18 cellular contexts compared by ENCODE assay signal in the genomic region with DNA sequence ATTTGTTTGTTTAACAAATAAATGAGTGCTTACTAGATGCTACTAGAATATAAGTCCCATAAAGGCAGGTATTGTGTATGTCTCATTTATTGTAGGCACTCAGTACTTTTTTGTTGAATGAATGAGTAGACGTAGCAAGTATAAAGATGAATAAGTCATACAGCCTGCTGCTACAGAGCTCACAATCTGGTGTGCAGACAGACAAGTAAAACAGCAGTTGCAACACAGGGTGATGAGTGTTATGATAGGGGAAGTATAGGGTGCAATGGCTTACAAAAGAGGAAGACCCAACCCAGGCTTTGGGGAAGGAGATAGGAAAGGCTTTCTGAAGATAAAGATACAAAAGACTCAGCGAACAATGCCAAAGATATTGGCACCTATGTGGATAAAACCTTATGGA. TPM values are rescaled to one million over a fixed set of nuclear protein-coding genes. Genes with fewer than 3 reads are reported as not detected.
DNase-seq lines count a peak whose midpoint lies in the region; ATAC-seq and TF ChIP-seq lines count a peak whose summit lies in the region.
"Had no signal": no experiment of that assay in that cellular context is flagged by ENCODE, and none has a peak within 500 bp of the region (broad histone marks: within the 10 kb centered on the region; RNA-seq: fewer than 3 reads in every experiment).

No MANE protein-coding gene starts in this region.

- DNase-seq in HL-60 (ENCODE audit: low read depth in 1 of 2, low spot score in 1 of 2) (peak; percentile 75 to 93), OCI-M1 (lab: John Stamatoyannopoulos, UW) (peak; percentile 90), epithelial cell of esophagus (ENCODE audit: low read depth) (peak; percentile 84), psoas muscle (no peak), NCI-H510A treated with DMSO at 0.1 percent for 48 hours (lab: John Stamatoyannopoulos, UW) (no peak), testis (no peak)
- DNase-seq in stimulated activated naive CD4-positive, alpha-beta T cell (lab: John Stamatoyannopoulos, UW): no peak
- DNase-seq: activated CD8-positive, alpha-beta T cell treated with anti-CD3 and anti-CD28 coated beads, Interleukin-2, amount 10 ng/mL, durations not matched to agents 7 days and 5 days; activated naive CD8-positive, alpha-beta T cell treated with anti-CD3 and anti-CD28 coated beads, Interleukin-2, amount 10 ng/mL, durations not matched to agents 7 days and 5 days; brain microvascular endothelial cell; dermis blood vessel endothelial cell; NCI-H1105; NCI-H2171 treated with DMSO at 0.1 percent for 48 hours; NCI-H774; ovary; stimulated activated CD4-positive, alpha-beta T cell treated with anti-CD3 and anti-CD28 coated beads, Interleukin-4, amount 100 ng/mL, for 1 hour had no signal

- H3K9me3 ChIP-seq in psoas muscle: no peaks in the 10 kb centered on the region
- no peaks in the 10 kb centered on the region for H3K9me3 ChIP-seq in testis
- H3K9me3 ChIP-seq: ovary had no signal

- H3K4me1 ChIP-seq in psoas muscle: peaks cover 27% of the 10 kb centered on the region
- H3K4me1 ChIP-seq in testis: no peaks in the 10 kb centered on the region

- ATAC-seq in psoas muscle: peak in 3 of 4 donors; percentile 26 to 41 (median 35)
- ATAC-seq in GM18519 (IDR thresholded peaks at IDR 0.05; ENCODE audit: low FRiP score, unreplicated experiment): no peak
- ATAC-seq: activated CD8-positive, alpha-beta T cell treated with anti-CD3 and anti-CD28 coated beads, Interleukin-2, amount 10 ng/mL, durations not matched to agents 7 days and 5 days had no signal

- no peaks in the 10 kb centered on the region for H3K36me3 ChIP-seq in psoas muscle (ENCODE audit: insufficient read depth in 1 of 2, low read depth in 1 of 2)
- H3K36me3 ChIP-seq in testis (ENCODE audit: low read depth, missing control alignments): no peaks in the 10 kb centered on the region
- H3K36me3 ChIP-seq: brain microvascular endothelial cell, ovary had no signal

- H3K27me3 ChIP-seq in HL-60 (ENCODE audit: insufficient read depth, poor library complexity, severe bottlenecking) (no peaks in the 10 kb centered on the region), psoas muscle (ENCODE audit: insufficient read depth in 3 of 3, low read length in 2 of 3) (peaks cover 0 to 2% (median 0%) of the 10 kb centered on the region in 3 donors), testis (no peaks in the 10 kb centered on the region)
- H3K27me3 ChIP-seq: brain microvascular endothelial cell, ovary had no signal

- H3K27ac ChIP-seq in HL-60 (replicated peaks) (no peak overlapping the region), psoas muscle (peak overlapping the region; percentile 75), testis (no peak overlapping the region)
- H3K27ac ChIP-seq: brain microvascular endothelial cell, ovary had no signal

- intact Hi-C loops in psoas muscle (cut with DNase I) (loop anchor here in 1 of 2 donors (5.0 kb wide), 1 partner anchor 42 kb away; no protein-coding TSS in a partner anchor), testis (cut with DNase I; ENCODE audit: low total_unique reads) (no loop called here)

- no peak overlapping the region for H3K4me3 ChIP-seq in HL-60 (replicated peaks; ENCODE audit: insufficient read depth, low read length)
- no peak overlapping the region for H3K4me3 ChIP-seq in epithelial cell of esophagus (ENCODE audit: low read length)
- peak overlapping the region; percentile 11 for H3K4me3 ChIP-seq in psoas muscle
- H3K4me3 ChIP-seq in testis: no peak overlapping the region
- H3K4me3 ChIP-seq: ovary had no signal

- TF ChIP-seq POLR2A in testis (IDR thresholded peaks at IDR 0.05): no peak

- WGBS in psoas muscle, 3 donors: 78 to 89% (median 80%) methylated on average over 2 of the region's 2 CpGs
- WGBS in testis, 2 donors: 77 to 79% methylated on average over 2 of the region's 2 CpGs

- TF ChIP-seq CTCF in HL-60 (IDR thresholded peaks at IDR 0.05; ENCODE audit: insufficient read depth, low read length) (no peak), epithelial cell of esophagus (IDR thresholded peaks at IDR 0.05; ENCODE audit: insufficient read depth, low read depth, low read length, missing control alignments) (no peak), psoas muscle (IDR thresholded peaks at IDR 0.05) (no peak), testis (IDR thresholded peaks at IDR 0.05) (no peak)

RNA-seq across cellular contexts. Expression of a gene that starts 47.7 kb away (rescaled TPM):
- total RNA-seq in psoas muscle (10 to 100 TPM; 23.5 to 64.1 (median 38.2) TPM), testis (100 to 1,000 TPM; 127 to 378 TPM)
- polyA plus RNA-seq in psoas muscle (10 to 100 TPM in 2 of 3 donors, 1 to 10 TPM in 1; 1.1 to 24.3 (median 14.9) TPM), testis (ENCODE audit: insufficient read depth, low read depth, low replicate concordance) (416 TPM)
- total RNA-seq: activated CD8-positive, alpha-beta T cell treated with anti-CD3 and anti-CD28 coated beads, Interleukin-2, amount 10 ng/mL, durations not matched to agents 7 days and 5 days; activated naive CD8-positive, alpha-beta T cell treated with anti-CD3 and anti-CD28 coated beads, Interleukin-2, amount 10 ng/mL, durations not matched to agents 7 days and 5 days had no signal
- polyA plus RNA-seq: IgD-negative memory B cell had no signal

Comparison
In these comparisons a context has a peak if more than half of its experiments do, and no peak if none do; other contexts are left out.
1. DNase-seq: peak in HL-60 (2 of 2), OCI-M1 (single experiment) and epithelial cell of esophagus (single experiment); none in psoas muscle (0 of 2), stimulated activated naive CD4-positive, alpha-beta T cell (0 of 6), NCI-H510A treated with DMSO at 0.1 percent for 48 hours (single experiment) and testis (single experiment).